ENCODE assay signal across 8 cellular contexts in the genomic region with DNA sequence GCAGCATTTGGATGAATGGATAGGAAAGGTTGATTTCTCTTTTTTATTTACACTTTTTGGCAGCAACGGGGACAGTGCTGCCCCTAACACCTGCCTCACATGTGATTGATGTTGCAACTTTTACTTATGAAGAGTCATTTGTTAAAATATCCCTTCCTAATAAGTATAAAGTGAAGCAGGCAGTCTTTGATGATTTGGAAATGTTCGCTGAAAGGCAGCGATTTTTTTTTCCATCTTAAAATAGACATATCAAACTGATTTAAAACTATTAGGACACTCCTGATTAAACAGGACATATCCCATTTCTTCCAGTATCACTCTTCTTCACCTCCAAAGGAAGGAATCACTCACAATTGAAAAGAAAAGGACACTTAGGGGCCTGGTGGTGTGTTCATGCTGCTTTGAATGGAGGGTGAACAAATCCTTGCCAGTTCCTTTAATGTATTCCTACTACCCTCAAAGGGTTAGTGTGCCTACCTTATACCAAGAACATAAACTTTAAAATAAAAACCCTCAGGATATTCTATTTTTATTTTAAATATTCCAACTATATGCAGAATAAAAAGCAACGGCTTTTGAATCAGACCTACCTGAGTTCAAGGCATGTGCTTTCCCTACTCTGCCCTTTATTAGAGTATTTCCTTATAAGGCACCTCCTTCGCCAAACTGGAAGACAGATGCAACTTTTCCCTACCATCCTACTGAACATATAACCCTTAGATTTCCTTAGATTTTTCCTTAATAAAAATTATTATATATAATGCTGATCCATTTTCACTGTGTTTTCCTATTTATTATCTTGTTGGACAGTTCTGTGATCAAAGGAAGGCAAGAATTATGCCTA. TPM values are rescaled to one million over a fixed set of nuclear protein-coding genes. Genes with fewer than 3 reads are reported as not detected.
DNase-seq lines count a peak whose midpoint lies in the region; ATAC-seq and TF ChIP-seq lines count a peak whose summit lies in the region.

No MANE protein-coding gene starts in this region.

- peaks cover 49% of the 10 kb centered on the region for H3K4me1 ChIP-seq in CD4-positive, CD25-positive, alpha-beta regulatory T cell (ENCODE audit: control insufficient read depth, insufficient read depth, low read length, poor library complexity, severe bottlenecking)
- H3K4me1 ChIP-seq in ectodermal cell (ENCODE audit: control insufficient read depth, insufficient read depth, low read length), result peaks cover 5% of the 10 kb centered on the region

- ATAC-seq in CD4-positive, CD25-positive, alpha-beta regulatory T cell (ENCODE audit: low read depth in 2 of 2), result no peak
- ATAC-seq in naive thymus-derived CD8-positive, alpha-beta T cell, result no peak
- ATAC-seq in HG02623 (IDR thresholded peaks at IDR 0.05; ENCODE audit: unreplicated experiment) (no peak), HG02642 (IDR thresholded peaks at IDR 0.05; ENCODE audit: poor library complexity, unreplicated experiment) (no peak)

- no peak for DNase-seq in CD4-positive, CD25-positive, alpha-beta regulatory T cell
- no peak for DNase-seq in naive thymus-derived CD8-positive, alpha-beta T cell
- DNase-seq in hepatic stellate cell (ENCODE audit: low spot score) (no peak), NCI-H446 (lab: John Stamatoyannopoulos, UW) (no peak)

- H3K4me3 Mint-ChIP-seq in CD4-positive, CD25-positive, alpha-beta regulatory T cell, result peak overlapping the region in 2 of 4 donors; percentile 6 to 93
- peak overlapping the region in 2 of 10 donors; percentile 20 to 34 for H3K4me3 Mint-ChIP-seq in naive thymus-derived CD8-positive, alpha-beta T cell

- peaks cover 5% of the 10 kb centered on the region for H3K36me3 Mint-ChIP-seq in CD4-positive, CD25-positive, alpha-beta regulatory T cell
- peaks cover 0 to 11% (median 2%) of the 10 kb centered on the region in 3 donors for H3K36me3 Mint-ChIP-seq in naive thymus-derived CD8-positive, alpha-beta T cell

- no peaks in the 10 kb centered on the region for H3K27me3 Mint-ChIP-seq in CD4-positive, CD25-positive, alpha-beta regulatory T cell
- no peaks in the 10 kb centered on the region for H3K27me3 Mint-ChIP-seq in naive thymus-derived CD8-positive, alpha-beta T cell

- H3K27ac ChIP-seq in CD4-positive, CD25-positive, alpha-beta regulatory T cell (ENCODE audit: insufficient read depth, low read length, poor library complexity, severe bottlenecking), result peak overlapping the region; percentile 96
- H3K27ac ChIP-seq in ectodermal cell (ENCODE audit: insufficient read depth, low read depth, low read length, poor library complexity, severe bottlenecking), result peak overlapping the region; percentile 76

- WGBS in ectodermal cell, 2 experiments, result 13 to 25% methylated on average over 4 to 5 of the region's 5 CpGs

- H3K9me3 Mint-ChIP-seq in CD4-positive, CD25-positive, alpha-beta regulatory T cell, result no peaks in the 10 kb centered on the region
- no peaks in the 10 kb centered on the region for H3K9me3 Mint-ChIP-seq in naive thymus-derived CD8-positive, alpha-beta T cell

- H3K4me1 Mint-ChIP-seq in CD4-positive, CD25-positive, alpha-beta regulatory T cell, result peaks cover 16 to 58% (median 37%) of the 10 kb centered on the region in 4 donors
- peaks cover 24 to 55% (median 47%) of the 10 kb centered on the region in 4 donors for H3K4me1 Mint-ChIP-seq in naive thymus-derived CD8-positive, alpha-beta T cell

- H3K27ac Mint-ChIP-seq in CD4-positive, CD25-positive, alpha-beta regulatory T cell, result peak overlapping the region in 1 of 3 donors; percentile 74
- H3K27ac Mint-ChIP-seq in naive thymus-derived CD8-positive, alpha-beta T cell, result peak overlapping the region in 7 of 10 donors; percentile 29 to 87 (median 78)

- H3K27me3 ChIP-seq in CD4-positive, CD25-positive, alpha-beta regulatory T cell (ENCODE audit: control insufficient read depth, insufficient read depth, low read length), result no peaks in the 10 kb centered on the region
- H3K27me3 ChIP-seq in ectodermal cell (ENCODE audit: control insufficient read depth, insufficient read depth, low read length, poor library complexity, severe bottlenecking), result no peaks in the 10 kb centered on the region

- TF ChIP-seq RAD21 in Ishikawa (IDR thresholded peaks at IDR 0.05; ENCODE audit: low read depth), result no peak

- no peaks in the 10 kb centered on the region for H3K36me3 ChIP-seq in CD4-positive, CD25-positive, alpha-beta regulatory T cell (ENCODE audit: control insufficient read depth, insufficient read depth, low read length)
- no peaks in the 10 kb centered on the region for H3K36me3 ChIP-seq in ectodermal cell (ENCODE audit: control insufficient read depth, insufficient read depth, low read length)

- POLR2A ChIA-PET in naive thymus-derived CD8-positive, alpha-beta T cell (lab: Charles Lee), result interaction anchor here (0.6 to 2.6 kb wide), 9 partner anchors 15 to 422 kb away, joined by 3 to 29 read pairs (median 4); no protein-coding TSS in a partner anchor

- H3K9me3 ChIP-seq in CD4-positive, CD25-positive, alpha-beta regulatory T cell (ENCODE audit: control insufficient read depth in 2 of 2, low read length in 2 of 2), result no peaks in the 10 kb centered on the region
- H3K9me3 ChIP-seq in ectodermal cell (ENCODE audit: control insufficient read depth, low read length), result no peaks in the 10 kb centered on the region

- peak overlapping the region; percentile 91 for H3K4me3 ChIP-seq in CD4-positive, CD25-positive, alpha-beta regulatory T cell (ENCODE audit: low read depth, low read length)
- H3K4me3 ChIP-seq in ectodermal cell (ENCODE audit: insufficient read depth, low read depth, low read length), result peak overlapping the region; percentile 88

- 0 out of 2 replicates have a peak, but pooled peaks have one; percentile 4 for TF ChIP-seq EP300 in Ishikawa (IDR thresholded peaks at IDR 0.05; ENCODE audit: borderline replicate concordance)

TF ChIP-seq in Ishikawa, 13 proteins besides CTCF, POLR2A, EP300 and RAD21:
- TF ChIP-seq YY1 (IDR thresholded peaks at IDR 0.05; ENCODE audit: low read depth), result no peak
- peak; percentile 66; the same call in 1 of the 2 replicates for TF ChIP-seq CEBPB (IDR thresholded peaks at IDR 0.05)
- no peak for TF ChIP-seq NFIC (IDR thresholded peaks at IDR 0.05)
- TF ChIP-seq, protein P1, sequence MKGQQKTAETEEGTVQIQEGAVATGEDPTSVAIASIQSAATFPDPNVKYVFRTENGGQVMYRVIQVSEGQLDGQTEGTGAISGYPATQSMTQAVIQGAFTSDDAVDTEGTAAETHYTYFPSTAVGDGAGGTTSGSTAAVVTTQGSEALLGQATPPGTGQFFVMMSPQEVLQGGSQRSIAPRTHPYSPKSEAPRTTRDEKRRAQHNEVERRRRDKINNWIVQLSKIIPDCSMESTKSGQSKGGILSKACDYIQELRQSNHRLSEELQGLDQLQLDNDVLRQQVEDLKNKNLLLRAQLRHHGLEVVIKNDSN (IDR thresholded peaks at IDR 0.05), result no peak

RNA-seq across cellular contexts. Expression of a gene that starts 1.1 kb away (rescaled TPM):
- 33.3 TPM for total RNA-seq in CD4-positive, CD25-positive, alpha-beta regulatory T cell
- 10 to 100 TPM; 61.1 to 83.0 (median 70.1) TPM for polyA plus RNA-seq in CD4-positive, CD25-positive, alpha-beta regulatory T cell
- 39.6 TPM for polyA plus RNA-seq in ectodermal cell (2013, experiment 1 of 4)
- 34.2 TPM for polyA plus RNA-seq in ectodermal cell (2013, experiment 2 of 4)
- polyA plus RNA-seq in ectodermal cell (2013, experiment 3 of 4), result 34.1 TPM
- polyA plus RNA-seq in ectodermal cell (2013, experiment 4 of 4), result 37.2 TPM
- total RNA-seq in naive thymus-derived CD8-positive, alpha-beta T cell, result 10 to 100 TPM; 29.6 to 32.9 TPM
- 10 to 100 TPM; 48.7 to 52.4 (median 49.0) TPM for polyA plus RNA-seq in naive thymus-derived CD8-positive, alpha-beta T cell

RNA-seq across cellular contexts. Expression of a gene that starts 1.5 kb away (rescaled TPM):
- total RNA-seq in CD4-positive, CD25-positive, alpha-beta regulatory T cell, result 24.3 TPM
- 10 to 100 TPM; 23.7 to 39.3 (median 29.0) TPM for polyA plus RNA-seq in CD4-positive, CD25-positive, alpha-beta regulatory T cell
- 72.7 TPM for polyA plus RNA-seq in ectodermal cell (2013, experiment 1 of 4)
- polyA plus RNA-seq in ectodermal cell (2013, experiment 2 of 4), result 75.5 TPM
- polyA plus RNA-seq in ectodermal cell (2013, experiment 3 of 4), result 59.3 TPM
- 66.1 TPM for polyA plus RNA-seq in ectodermal cell (2013, experiment 4 of 4)
- total RNA-seq in naive thymus-derived CD8-positive, alpha-beta T cell, result 10 to 100 TPM; 39.4 to 40.2 TPM
- 10 to 100 TPM; 24.7 to 36.0 (median 28.4) TPM for polyA plus RNA-seq in naive thymus-derived CD8-positive, alpha-beta T cell
